Comparison of ENCODE assay signal across 10 cellular contexts in genomic region chr16:71210-71539, GRCh38. TPM values are rescaled to one million over a fixed set of nuclear protein-coding genes. Genes with fewer than 3 reads are reported as not detected.
DNase-seq lines count a peak whose midpoint lies in the region; ATAC-seq and TF ChIP-seq lines count a peak whose summit lies in the region.
"Had no signal": no experiment of that assay in that cellular context is flagged by ENCODE, and none has a peak within 500 bp of the region (broad histone marks: within the 10 kb centered on the region; RNA-seq: fewer than 3 reads in every experiment).

No MANE protein-coding gene starts in this region.

- H3K4me2 ChIP-seq in PC-3 (ENCODE audit: low read length): peak overlapping the region; percentile 97

- TF ChIP-seq EP300 in transverse colon (IDR thresholded peaks at IDR 0.05; ENCODE audit: low read depth): no peak

- TF ChIP-seq POLR2A in transverse colon (IDR thresholded peaks at IDR 0.05): no peak

- ATAC-seq in PC-3 (no peak), natural killer cell (no peak), GM21515 (IDR thresholded peaks at IDR 0.05; ENCODE audit: unreplicated experiment) (no peak)
- ATAC-seq: natural killer cell treated with Interleukin-12 subunit alpha and Interleukin-12 subunit beta and Interleukin-15 and Interleukin-18, amount 100 ng/mL, for 72 hours had no signal

- H2AFZ ChIP-seq in PC-3 (ENCODE audit: low read length): peak overlapping the region; percentile 55; the same call in 1 of the 2 replicates

- no peaks in the 10 kb centered on the region for H3K36me3 ChIP-seq in PC-3 (ENCODE audit: low read depth, low read length)
- no peaks in the 10 kb centered on the region for H3K36me3 ChIP-seq in mucosa of rectum (ENCODE audit: control insufficient read depth in 2 of 2, insufficient read depth in 2 of 2, low read length in 2 of 2)
- no peaks in the 10 kb centered on the region for H3K36me3 ChIP-seq in transverse colon

- H3K27ac ChIP-seq in PC-3 (ENCODE audit: low read length): peak overlapping the region; percentile 62
- peak overlapping the region; percentile 87 to 100 for H3K27ac ChIP-seq in coronary artery
- peak overlapping the region; percentile 41 to 70 for H3K27ac ChIP-seq in mucosa of rectum (ENCODE audit: low read depth in 2 of 2, low read length in 2 of 2)
- H3K27ac ChIP-seq in transverse colon: peak overlapping the region; percentile 87 to 92 (median 90)

- H3K4me3 Mint-ChIP-seq in natural killer cell: no peak overlapping the region
- H3K4me3 Mint-ChIP-seq: natural killer cell treated with Interleukin-12 subunit alpha and Interleukin-12 subunit beta and Interleukin-15 and Interleukin-18, amount 100 ng/mL, for 72 hours had no signal

- peaks cover 26% of the 10 kb centered on the region for H3K4me1 ChIP-seq in PC-3 (ENCODE audit: insufficient read depth, low read length)
- peaks cover 19 to 45% of the 10 kb centered on the region in 2 donors for H3K4me1 ChIP-seq in mucosa of rectum (ENCODE audit: control insufficient read depth in 2 of 2, insufficient read depth in 2 of 2, low read length in 2 of 2)
- H3K4me1 ChIP-seq in transverse colon: peaks cover 12 to 51% (median 27%) of the 10 kb centered on the region in 4 donors

- TF ChIP-seq CTCF in PC-3 (conservative IDR thresholded peaks at IDR 0.05; ENCODE audit: low read depth, low read length) (no peak), coronary artery (IDR thresholded peaks at IDR 0.05) (no peak), transverse colon (IDR thresholded peaks at IDR 0.05) (no peak), natural killer cell (IDR thresholded peaks at IDR 0.05) (no peak)

- no peaks in the 10 kb centered on the region for H3K9me2 ChIP-seq in PC-3 (replicated peaks; ENCODE audit: low read length)

- 34% methylated on average over 5 of the region's 5 CpGs; no CpG with 5 or more reads in 1 of the 2 donors for WGBS in transverse colon (ENCODE audit: low coverage in 1 of 2), 2 donors

- intact Hi-C loops in PC-3 (cut with micrococcal nuclease) (no loop called here), transverse colon (cut with DNase I; ENCODE audit: low total_unique reads) (no loop called here), natural killer cell (cut with micrococcal nuclease) (no loop called here)

- BruUV-seq in PC-3 (replicated peaks; lab: Mats Ljungman, UMichigan): no TSS peak

- H4K20me1 ChIP-seq in PC-3 (ENCODE audit: low read length): no peaks in the 10 kb centered on the region

- H3K27ac Mint-ChIP-seq in natural killer cell: no peak overlapping the region
- H3K27ac Mint-ChIP-seq: natural killer cell treated with Interleukin-12 subunit alpha and Interleukin-12 subunit beta and Interleukin-15 and Interleukin-18, amount 100 ng/mL, for 72 hours had no signal

- POLR2A ChIA-PET in PC-3 (lab: Charles Lee; ENCODE audit: unreplicated experiment): no interaction called here

- no peaks in the 10 kb centered on the region for H3K36me3 Mint-ChIP-seq in natural killer cell
- H3K36me3 Mint-ChIP-seq: natural killer cell treated with Interleukin-12 subunit alpha and Interleukin-12 subunit beta and Interleukin-15 and Interleukin-18, amount 100 ng/mL, for 72 hours had no signal

- CTCF ChIA-PET in PC-3 (lab: Charles Lee): no interaction called here

- H3K9me3 Mint-ChIP-seq in natural killer cell: no peaks in the 10 kb centered on the region
- H3K9me3 Mint-ChIP-seq: natural killer cell treated with Interleukin-12 subunit alpha and Interleukin-12 subunit beta and Interleukin-15 and Interleukin-18, amount 100 ng/mL, for 72 hours had no signal

- H3F3A ChIP-seq in PC-3 (ENCODE audit: low read length, unreplicated experiment): no peaks in the 10 kb centered on the region

- H3K27me3 Mint-ChIP-seq in natural killer cell (ENCODE audit: low read depth in 2 of 2): peaks cover 0 to 21% of the 10 kb centered on the region in 2 donors

- in situ Hi-C loops in transverse colon (cut with MboI; ENCODE audit: low pct_ligation_motif_present in 1 of 4, low pct_unique_long_range_greater_than_20kb in 1 of 4, low sequenced_read_pairs in 3 of 4): no loop called here

- DNase-seq in PC-3: no peak
- DNase-seq in coronary artery (ENCODE audit: low spot score): no peak
- DNase-seq in transverse colon: no peak
- DNase-seq in activated naive CD4-positive, alpha-beta T cell treated with Interleukin-2 at 50 U/mL for 16 hours: no peak
- DNase-seq in natural killer cell: no peak
- DNase-seq: activated CD4-positive, alpha-beta T cell treated with anti-CD3 and anti-CD28 coated beads for 4 hours; effector CD4-positive, alpha-beta T cell had no signal

- H3K27me3 ChIP-seq in PC-3 (ENCODE audit: low read length) (no peaks in the 10 kb centered on the region), mucosa of rectum (ENCODE audit: control insufficient read depth in 2 of 2, insufficient read depth in 2 of 2, low read length in 2 of 2) (peaks cover 0 to 4% of the 10 kb centered on the region in 2 donors), transverse colon (no peaks in the 10 kb centered on the region)

- H3K9ac ChIP-seq in PC-3 (ENCODE audit: low read length) (peak overlapping the region; percentile 65), mucosa of rectum (ENCODE audit: low read depth in 1 of 2, low read length in 2 of 2) (peak overlapping the region in 1 of 2 donors; percentile 83)

- H3K4me1 Mint-ChIP-seq in natural killer cell: peaks cover 4 to 10% of the 10 kb centered on the region in 2 donors

- H3K9me3 ChIP-seq in PC-3 (ENCODE audit: low read length): no peaks in the 10 kb centered on the region
- no peaks in the 10 kb centered on the region for H3K9me3 ChIP-seq in mucosa of rectum (ENCODE audit: control insufficient read depth in 2 of 2, low read length in 2 of 2)
- no peaks in the 10 kb centered on the region for H3K9me3 ChIP-seq in transverse colon

- peak overlapping the region; percentile 73 for H3K4me3 ChIP-seq in PC-3 (ENCODE audit: low read length)
- H3K4me3 ChIP-seq in coronary artery: peak overlapping the region; percentile 86
- peak overlapping the region; percentile 69 to 78 for H3K4me3 ChIP-seq in mucosa of rectum (ENCODE audit: low read length in 2 of 2)
- peak overlapping the region in 3 of 4 donors; percentile 60 to 82 (median 78) for H3K4me3 ChIP-seq in transverse colon

- H3K79me2 ChIP-seq in PC-3 (ENCODE audit: low read length): peaks cover 22% of the 10 kb centered on the region

RNA-seq across cellular contexts. Expression of gene RHBDF1, which starts 1.3 kb away (rescaled TPM):
- total RNA-seq in PC-3 (2014; rRNA removed) (23.3 and 26.3 TPM in 2 replicates), transverse colon (100 to 1,000 TPM in 1 of 4 donors, 10 to 100 TPM in 3; 11.9 to 179 (median 33.8) TPM), natural killer cell (1 to 10 TPM in 1 of 3 donors, under 1 TPM in 2; 0.26 to 1.1 (median 0.78) TPM)

RNA-seq across cellular contexts. Expression of gene MPG, which starts 6.8 kb away (rescaled TPM):
- 147 and 175 TPM in 2 replicates for total RNA-seq in PC-3 (2014; rRNA removed)
- 10 to 100 TPM; 22.3 to 63.2 (median 51.2) TPM for total RNA-seq in transverse colon
- total RNA-seq in natural killer cell: 10 to 100 TPM; 29.9 to 34.3 (median 31.5) TPM

RNA-seq across cellular contexts. Expression of gene SNRNP25, which starts 17.5 kb away (rescaled TPM):
- total RNA-seq in PC-3 (2014; rRNA removed) (45.8 and 62.2 TPM in 2 replicates), transverse colon (10 to 100 TPM in 3 of 4 donors, 1 to 10 TPM in 1; 5.6 to 27.9 (median 20.2) TPM), natural killer cell (10 to 100 TPM in 2 of 3 donors, 1 to 10 TPM in 1; 6.4 to 13.4 (median 13.2) TPM)

RNA-seq across cellular contexts. Expression of gene POLR3K, which starts 17.8 kb away (rescaled TPM):
- total RNA-seq in PC-3 (2014; rRNA removed): 20.3 and 30.2 TPM in 2 replicates
- 10 to 100 TPM in 1 of 4 donors, 1 to 10 TPM in 2, not detected in 1; 4.6 to 12.7 (median 5.2) TPM for total RNA-seq in transverse colon
- 10 to 100 TPM; 10.6 to 14.6 (median 11.3) TPM for total RNA-seq in natural killer cell

Comparison
In these comparisons a context has a peak if more than half of its experiments do, and no peak if none do; other contexts are left out.
1. RNA of gene RHBDF1, which starts 1.3 kb away (total RNA-seq): 11.9 to 179 TPM in transverse colon and 23.3 to 26.3 TPM in PC-3; 0.26 to 1.1 TPM in natural killer cell; every median in the first group is over 4 times any median in the second.
2. Peak in every context shown above with its lines, with median percentiles within 50 percentile points of each other: H3K27ac ChIP-seq and H3K4me3 ChIP-seq.